In genomic region chr9:129626944-129627297, GRCh38 we compare ENCODE assay signal across 9 cellular contexts. TPM values are rescaled to one million over a fixed set of nuclear protein-coding genes. Genes with fewer than 3 reads are reported as not detected.
DNase-seq lines count a peak whose midpoint lies in the region; ATAC-seq and TF ChIP-seq lines count a peak whose summit lies in the region.
"Had no signal": no experiment of that assay in that cellular context is flagged by ENCODE, and none has a peak within 500 bp of the region (broad histone marks: within the 10 kb centered on the region; RNA-seq: fewer than 3 reads in every experiment).

No MANE protein-coding gene starts in this region.

- peak overlapping the region; percentile 88 for H3K4me2 ChIP-seq in SU-DHL-6 (ENCODE audit: low read depth, low read length, poor library complexity, severe bottlenecking)

- peak overlapping the region; percentile 87 for H3K9ac ChIP-seq in SU-DHL-6 (ENCODE audit: low read length)

- H3K4me3 ChIP-seq in HAP-1 (peak overlapping the region; percentile 90), SU-DHL-6 (ENCODE audit: insufficient read depth, low read length, poor library complexity, severe bottlenecking) (peak overlapping the region; percentile 91)

- peak; percentile 5 for ATAC-seq in esophagus mucosa

- DNase-seq in CD1c-positive myeloid dendritic cell (ENCODE audit: extremely low spot score) = peak; percentile 41
- DNase-seq in HAP-1 (ENCODE audit: low spot score in 2 of 2) = peak in 1 of 2 experiments; percentile 16
- DNase-seq in non-pigmented ciliary epithelial cell (ENCODE audit: low read depth) = peak; percentile 77
- no peak for DNase-seq in mucosa of gallbladder (ENCODE audit: low spot score)
- no peak for DNase-seq in stimulated activated naive CD4-positive, alpha-beta T cell treated with Interleukin-2 at 50 U/mL for 16 hours (lab: John Stamatoyannopoulos, UW)
- DNase-seq in amniotic stem cell (lab: John Stamatoyannopoulos, UW) = no peak

- peaks cover 11% of the 10 kb centered on the region; the same call in 1 of the 2 replicates for H4K20me1 ChIP-seq in SU-DHL-6 (ENCODE audit: low read depth, low read length)

- H3K79me2 ChIP-seq in SU-DHL-6 (ENCODE audit: insufficient read depth, low read length) = peaks cover 58% of the 10 kb centered on the region

- no peaks in the 10 kb centered on the region for H3K9me3 ChIP-seq in HAP-1
- no peaks in the 10 kb centered on the region for H3K9me3 ChIP-seq in SU-DHL-6 (ENCODE audit: insufficient read depth, low read length)

- H3K27ac ChIP-seq in SU-DHL-6 (ENCODE audit: low read depth, low read length) = peak overlapping the region; percentile 67

- H3K36me3 ChIP-seq in HAP-1 (replicated peaks) (peaks cover 40% of the 10 kb centered on the region), SU-DHL-6 (ENCODE audit: low read length) (no peaks in the 10 kb centered on the region)

- in situ Hi-C loops in HAP-1 (cut with MboI; ENCODE audit: low sequenced_read_pairs) = no loop called here

- no peak for TF ChIP-seq CTCF in SU-DHL-6 (IDR thresholded peaks at IDR 0.05; ENCODE audit: insufficient read depth, low read length, poor library complexity, severe bottlenecking)

- no peak overlapping the region for H2AFZ ChIP-seq in SU-DHL-6 (ENCODE audit: low read depth, low read length, severe bottlenecking)

- H3K4me1 ChIP-seq in HAP-1 = peaks cover 29% of the 10 kb centered on the region

- H3K9me2 ChIP-seq in SU-DHL-6 (replicated peaks; ENCODE audit: insufficient read depth, low read length) = no peaks in the 10 kb centered on the region

- peaks cover 5% of the 10 kb centered on the region; the same call in 1 of the 2 replicates for H3F3A ChIP-seq in SU-DHL-6 (ENCODE audit: insufficient read depth)

- no peaks in the 10 kb centered on the region for H3K27me3 ChIP-seq in HAP-1 (ENCODE audit: low read depth)
- no peaks in the 10 kb centered on the region for H3K27me3 ChIP-seq in SU-DHL-6 (ENCODE audit: low read length)

RNA-seq across cellular contexts. Expression of gene NTMT1, which starts 1.0 kb away (rescaled TPM):
- total RNA-seq in esophagus mucosa = 18.8 TPM
- total RNA-seq in mucosa of gallbladder = 45.1 TPM

RNA-seq across cellular contexts. Expression of gene C9orf50, which starts 6.0 kb away (rescaled TPM):
- total RNA-seq in esophagus mucosa = not detected
- total RNA-seq in mucosa of gallbladder = 1.0 TPM
- total RNA-seq: T-helper 1 cell treated with Interleukin-12 subunit alpha and Interleukin-12 subunit beta and Interleukin-4 antibody, amounts not matched to agents 30 ng/mL and 1 ng/mL, for 36 hours had no signal

RNA-seq across cellular contexts. Expression of gene ASB6, which starts 15.0 kb away (rescaled TPM):
- total RNA-seq in esophagus mucosa (11.4 TPM), mucosa of gallbladder (21.0 TPM)

RNA-seq across cellular contexts. Expression of gene PRRX2, which starts 38.5 kb away (rescaled TPM):
- 1.5 TPM for total RNA-seq in esophagus mucosa
- total RNA-seq in mucosa of gallbladder = 1.5 TPM

Comparison
In these comparisons a context has a peak if more than half of its experiments do, and no peak if none do; other contexts are left out.
1. DNase-seq: peak in CD1c-positive myeloid dendritic cell (single experiment) and non-pigmented ciliary epithelial cell (single experiment); none in mucosa of gallbladder (single experiment), stimulated activated naive CD4-positive, alpha-beta T cell treated with Interleukin-2 at 50 U/mL for 16 hours (single experiment) and amniotic stem cell (single experiment).